ENCODE assay signal across 8 cellular contexts in genomic region chr18:79200546-79201268, GRCh38.
DNase-seq lines count a peak whose midpoint lies in the region; ATAC-seq and TF ChIP-seq lines count a peak whose summit lies in the region.

No MANE protein-coding gene starts in this region.

- peaks cover 0 to 2% of the 10 kb centered on the region in 2 donors for H3K36me3 Mint-ChIP-seq in activated T-cell treated with anti-CD3 and anti-CD28 coated beads, Interleukin-2, amount 50 U/mL, for 72 hours (ENCODE audit: insufficient read depth in 2 of 2)

- H3K4me3 Mint-ChIP-seq in activated T-cell treated with anti-CD3 and anti-CD28 coated beads, Interleukin-2, amount 50 U/mL, for 72 hours, result no peak overlapping the region

- DNase-seq in activated T-cell treated with anti-CD3 and anti-CD28 coated beads, Interleukin-2, amount 50 U/mL, for 72 hours, result peak in 1 of 2 donors; percentile 19
- DNase-seq in activated T-cell treated with anti-CD3 and anti-CD28 coated beads for 4 hours, result no peak
- DNase-seq in LoVo (ENCODE audit: low spot score), result peak; percentile 7
- peak in 47 of 56 donors; percentile 12 to 91 (median 47) for DNase-seq in amygdala (lab: John Stamatoyannopoulos, UW)
- DNase-seq in iris pigment epithelial cell (ENCODE audit: low read depth), result peak; percentile 18
- peak; percentile 71 for DNase-seq in thoracic aorta (ENCODE audit: low spot score)
- DNase-seq in GM13977 (ENCODE audit: low spot score), result no peak
- no peak for DNase-seq in WERI-Rb-1

- no peaks in the 10 kb centered on the region for H3K9me3 Mint-ChIP-seq in activated T-cell treated with anti-CD3 and anti-CD28 coated beads, Interleukin-2, amount 50 U/mL, for 72 hours

- TF ChIP-seq CTCF in thoracic aorta (IDR thresholded peaks at IDR 0.05), result no peak
- TF ChIP-seq CTCF in GM13977 (IDR thresholded peaks at IDR 0.05; ENCODE audit: extremely low read depth, insufficient read depth, missing control alignments), result no peak
- no peak for TF ChIP-seq CTCF in WERI-Rb-1 (IDR thresholded peaks at IDR 0.05; ENCODE audit: low read depth, low read length)

- H3K27me3 ChIP-seq in thoracic aorta (replicated peaks; ENCODE audit: insufficient read depth), result no peaks in the 10 kb centered on the region
- no peaks in the 10 kb centered on the region for H3K27me3 ChIP-seq in WERI-Rb-1 (ENCODE audit: insufficient read depth, low read depth, severe bottlenecking)

- H3K9me3 ChIP-seq in thoracic aorta (no peaks in the 10 kb centered on the region), WERI-Rb-1 (ENCODE audit: severe bottlenecking) (no peaks in the 10 kb centered on the region)

- no peaks in the 10 kb centered on the region for H3K27me3 Mint-ChIP-seq in activated T-cell treated with anti-CD3 and anti-CD28 coated beads, Interleukin-2, amount 50 U/mL, for 72 hours (ENCODE audit: low read depth)

- no peaks in the 10 kb centered on the region for H3K36me3 ChIP-seq in thoracic aorta
- no peaks in the 10 kb centered on the region for H3K36me3 ChIP-seq in WERI-Rb-1

- peak; percentile 37 to 49 for ATAC-seq in activated T-cell treated with anti-CD3 and anti-CD28 coated beads, Interleukin-2, amount 50 U/mL, for 72 hours (replicated peaks in 1 of 2)
- no peak for ATAC-seq in thoracic aorta (ENCODE audit: insufficient number of reproducible peaks, low FRiP score, low read depth)

- peaks cover 32% of the 10 kb centered on the region for H3K4me1 Mint-ChIP-seq in activated T-cell treated with anti-CD3 and anti-CD28 coated beads, Interleukin-2, amount 50 U/mL, for 72 hours (ENCODE audit: low read depth)

- H3K27ac Mint-ChIP-seq in activated T-cell treated with anti-CD3 and anti-CD28 coated beads, Interleukin-2, amount 50 U/mL, for 72 hours, result peak overlapping the region; percentile 51

- H3K4me3 ChIP-seq in thoracic aorta, result no peak overlapping the region
- no peak overlapping the region for H3K4me3 ChIP-seq in WERI-Rb-1 (ENCODE audit: low read depth, low read length)

- in situ Hi-C loops in GM13977 (cut with MboI; ENCODE audit: low pct_unique_long_range_greater_than_20kb, low sequenced_read_pairs, unreplicated experiment), result no loop called here

- no peaks in the 10 kb centered on the region for H3K4me1 ChIP-seq in thoracic aorta (ENCODE audit: control insufficient read depth in 1 of 2, low read depth in 2 of 2)

- H3K27ac ChIP-seq in thoracic aorta (no peak overlapping the region), WERI-Rb-1 (no peak overlapping the region)

Comparison
In these comparisons a context has a peak if more than half of its experiments do, and no peak if none do; other contexts are left out.
1. DNase-seq: peak in LoVo (single experiment), amygdala (47 of 56), iris pigment epithelial cell (single experiment) and thoracic aorta (single experiment); none in activated T-cell treated with anti-CD3 and anti-CD28 coated beads for 4 hours (single experiment), GM13977 (single experiment) and WERI-Rb-1 (single experiment).